ENCODE assay signal across 21 cellular contexts in the genomic region with DNA sequence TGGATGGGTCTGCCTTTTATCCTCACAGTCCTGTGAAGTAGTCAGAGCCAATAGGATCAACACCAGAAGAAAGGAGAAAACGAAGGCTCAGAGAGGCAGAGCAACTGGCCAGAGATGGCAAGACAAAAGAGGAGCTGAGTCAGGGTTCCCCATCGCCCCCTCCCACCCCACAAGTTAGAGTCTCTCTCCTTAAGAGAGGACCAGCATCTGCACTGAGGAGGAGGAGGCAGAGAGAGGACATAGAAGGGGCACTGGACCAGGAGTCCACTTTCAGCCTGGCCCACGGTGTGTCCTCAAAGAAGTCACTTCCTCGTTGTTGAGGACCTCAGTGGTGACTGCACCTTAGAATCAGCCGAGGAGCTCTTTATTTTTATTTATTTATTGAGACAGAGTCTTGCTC. TPM values are rescaled to one million over a fixed set of nuclear protein-coding genes. Genes with fewer than 3 reads are reported as not detected.
DNase-seq lines count a peak whose midpoint lies in the region; ATAC-seq and TF ChIP-seq lines count a peak whose summit lies in the region.
"Had no signal": no experiment of that assay in that cellular context is flagged by ENCODE, and none has a peak within 500 bp of the region (broad histone marks: within the 10 kb centered on the region; RNA-seq: fewer than 3 reads in every experiment).

No MANE protein-coding gene starts in this region.

- H3K4me3 ChIP-seq in CD8-positive, alpha-beta T cell (ENCODE audit: low read depth, low read length), result no peak overlapping the region
- H3K4me3 ChIP-seq: BLaER1, PC-9, upper lobe of left lung had no signal

- CTCF ChIA-PET in activated CD4-positive, alpha-beta memory T cell treated with anti-CD3 and anti-CD28 coated beads for 36 hours (lab: Charles Lee), result interaction anchor here (0.9 to 1.6 kb wide), 3 partner anchors 28 to 146 kb away, joined by 3 to 9 read pairs (median 3); no protein-coding TSS in a partner anchor
- CTCF ChIA-PET in activated CD4-positive, alpha-beta memory T cell treated with anti-CD3 and anti-CD28 coated beads, Interleukin-2, amount 10 ng/mL, durations not matched to agents 7 days and 5 days (lab: Charles Lee), result no interaction called here
- CTCF ChIA-PET in CD8-positive, alpha-beta T cell (lab: Charles Lee), result interaction anchor here (1.1 to 3.2 kb wide), 8 partner anchors 10 to 261 kb away, joined by 3 to 14 read pairs (median 4); no protein-coding TSS in a partner anchor
- CTCF ChIA-PET in MCF 10A (lab: Yijun Ruan, JAX) (interaction anchor here (1.3 kb wide), 1 partner anchor 9 kb away, joined by 4 read pairs; no protein-coding TSS in a partner anchor), RWPE1 (lab: Yijun Ruan, JAX) (interaction anchor here (0.5 to 0.7 kb wide), 5 partner anchors 9 to 32 kb away, joined by 3 to 4 read pairs (median 3); no protein-coding TSS in a partner anchor)

- no peak for ATAC-seq in CD8-positive, alpha-beta T cell
- ATAC-seq in activated naive CD8-positive, alpha-beta T cell treated with anti-CD3 and anti-CD28 coated beads, Interleukin-2, amount 10 ng/mL, durations not matched to agents 7 days and 5 days (ENCODE audit: low read depth), result no peak
- ATAC-seq: activated T-cell treated with anti-CD3 and anti-CD28 coated beads, Interleukin-2, amount 50 U/mL, for 4 hours; HepG2 had no signal

- intact Hi-C loops in activated CD4-positive, alpha-beta memory T cell treated with anti-CD3 and anti-CD28 coated beads for 36 hours (cut with micrococcal nuclease), result no loop called here
- intact Hi-C loops in CD8-positive, alpha-beta T cell (cut with DNase I, micrococcal nuclease), result no loop called here
- intact Hi-C loops in MCF 10A (cut with micrococcal nuclease), result no loop called here

- H3K4me3 Mint-ChIP-seq in activated CD4-positive, alpha-beta memory T cell treated with anti-CD3 and anti-CD28 coated beads for 36 hours, result no peak overlapping the region
- no peak overlapping the region for H3K4me3 Mint-ChIP-seq in activated CD4-positive, alpha-beta memory T cell treated with anti-CD3 and anti-CD28 coated beads, Interleukin-2, amount 10 ng/mL, durations not matched to agents 7 days and 5 days
- H3K4me3 Mint-ChIP-seq in CD8-positive, alpha-beta T cell, result peak overlapping the region; percentile 47
- peak overlapping the region; percentile 7 for H3K4me3 Mint-ChIP-seq in activated naive CD8-positive, alpha-beta T cell treated with anti-CD3 and anti-CD28 coated beads, Interleukin-2, amount 10 ng/mL, durations not matched to agents 7 days and 5 days
- H3K4me3 Mint-ChIP-seq in nephron progenitor cell (no peak overlapping the region), MCF 10A (ENCODE audit: unreplicated experiment) (no peak overlapping the region)
- H3K4me3 Mint-ChIP-seq: activated T-cell treated with anti-CD3 and anti-CD28 coated beads, Interleukin-2, amount 50 U/mL, for 4 hours; dendritic cell treated with granulocyte-macrophage colony-stimulating factor and Interleukin-4, amounts not matched to agents 40 ng/mL and 50 ng/mL, for 4 days had no signal

- peaks cover 30% of the 10 kb centered on the region for H3K36me3 Mint-ChIP-seq in activated CD4-positive, alpha-beta memory T cell treated with anti-CD3 and anti-CD28 coated beads for 36 hours
- H3K36me3 Mint-ChIP-seq in activated CD4-positive, alpha-beta memory T cell treated with anti-CD3 and anti-CD28 coated beads, Interleukin-2, amount 10 ng/mL, durations not matched to agents 7 days and 5 days (ENCODE audit: low read depth), result peaks cover 71% of the 10 kb centered on the region
- peaks cover 70% of the 10 kb centered on the region for H3K36me3 Mint-ChIP-seq in CD8-positive, alpha-beta T cell
- peaks cover 43% of the 10 kb centered on the region for H3K36me3 Mint-ChIP-seq in activated naive CD8-positive, alpha-beta T cell treated with anti-CD3 and anti-CD28 coated beads, Interleukin-2, amount 10 ng/mL, durations not matched to agents 7 days and 5 days
- H3K36me3 Mint-ChIP-seq in nephron progenitor cell (ENCODE audit: low read depth) (peaks cover 8% of the 10 kb centered on the region), MCF 10A (ENCODE audit: insufficient read depth, unreplicated experiment) (no peaks in the 10 kb centered on the region)

- peaks cover 96% of the 10 kb centered on the region for H3K4me1 ChIP-seq in CD8-positive, alpha-beta T cell (ENCODE audit: insufficient read depth, low read length)

- no peaks in the 10 kb centered on the region for H3K27me3 Mint-ChIP-seq in activated CD4-positive, alpha-beta memory T cell treated with anti-CD3 and anti-CD28 coated beads for 36 hours
- H3K27me3 Mint-ChIP-seq in activated CD4-positive, alpha-beta memory T cell treated with anti-CD3 and anti-CD28 coated beads, Interleukin-2, amount 10 ng/mL, durations not matched to agents 7 days and 5 days, result no peaks in the 10 kb centered on the region
- no peaks in the 10 kb centered on the region for H3K27me3 Mint-ChIP-seq in CD8-positive, alpha-beta T cell (ENCODE audit: low read depth)
- H3K27me3 Mint-ChIP-seq in activated naive CD8-positive, alpha-beta T cell treated with anti-CD3 and anti-CD28 coated beads, Interleukin-2, amount 10 ng/mL, durations not matched to agents 7 days and 5 days, result no peaks in the 10 kb centered on the region
- peaks cover 7% of the 10 kb centered on the region for H3K27me3 Mint-ChIP-seq in nephron progenitor cell (ENCODE audit: low read depth, poor library complexity)
- H3K27me3 Mint-ChIP-seq in MCF 10A (ENCODE audit: insufficient read depth, unreplicated experiment), result no peaks in the 10 kb centered on the region

- H3K27ac Mint-ChIP-seq in activated CD4-positive, alpha-beta memory T cell treated with anti-CD3 and anti-CD28 coated beads for 36 hours, result peak overlapping the region; percentile 84
- no peak overlapping the region for H3K27ac Mint-ChIP-seq in activated CD4-positive, alpha-beta memory T cell treated with anti-CD3 and anti-CD28 coated beads, Interleukin-2, amount 10 ng/mL, durations not matched to agents 7 days and 5 days
- H3K27ac Mint-ChIP-seq in CD8-positive, alpha-beta T cell, result peak overlapping the region; percentile 85
- peak overlapping the region; percentile 50 for H3K27ac Mint-ChIP-seq in activated naive CD8-positive, alpha-beta T cell treated with anti-CD3 and anti-CD28 coated beads, Interleukin-2, amount 10 ng/mL, durations not matched to agents 7 days and 5 days
- H3K27ac Mint-ChIP-seq in nephron progenitor cell (peak overlapping the region; percentile 81), MCF 10A (ENCODE audit: low read depth, unreplicated experiment) (no peak overlapping the region)
- H3K27ac Mint-ChIP-seq: dendritic cell treated with granulocyte-macrophage colony-stimulating factor and Interleukin-4, amounts not matched to agents 40 ng/mL and 50 ng/mL, for 4 days had no signal

- H3K27me3 ChIP-seq in CD8-positive, alpha-beta T cell (ENCODE audit: insufficient read depth, low read length), result no peaks in the 10 kb centered on the region
- H3K27me3 ChIP-seq: BLaER1, upper lobe of left lung had no signal

- POLR2A ChIA-PET in activated CD4-positive, alpha-beta memory T cell treated with anti-CD3 and anti-CD28 coated beads for 36 hours (lab: Charles Lee), result interaction anchor here (0.6 kb wide), 1 partner anchor 144 kb away, joined by 4 read pairs; no protein-coding TSS in a partner anchor
- POLR2A ChIA-PET in activated CD4-positive, alpha-beta memory T cell treated with anti-CD3 and anti-CD28 coated beads, Interleukin-2, amount 10 ng/mL, durations not matched to agents 7 days and 5 days (lab: Charles Lee), result interaction anchor here (0.9 to 1.4 kb wide), 2 partner anchors 9 to 15 kb away, joined by 3 read pairs; no protein-coding TSS in a partner anchor
- POLR2A ChIA-PET in CD8-positive, alpha-beta T cell (lab: Charles Lee), result interaction anchor here (0.8 to 2.5 kb wide), 6 partner anchors 9 to 142 kb away, joined by 3 to 8 read pairs (median 4); partner anchors contain the start of gene ASCC1
- POLR2A ChIA-PET in activated naive CD8-positive, alpha-beta T cell treated with anti-CD3 and anti-CD28 coated beads, Interleukin-2, amount 10 ng/mL, durations not matched to agents 7 days and 5 days (lab: Charles Lee), result interaction anchor here (2.0 to 2.4 kb wide), 2 partner anchors 9 to 13 kb away, joined by 5 to 9 read pairs; no protein-coding TSS in a partner anchor
- POLR2A ChIA-PET in MCF 10A (lab: Yijun Ruan, JAX), result no interaction called here
- POLR2A ChIA-PET in RWPE1 (lab: Yijun Ruan, JAX; ENCODE audit: low non-redundant PET), result no interaction called here

- peaks cover 40% of the 10 kb centered on the region for H3K36me3 ChIP-seq in CD8-positive, alpha-beta T cell (ENCODE audit: insufficient read depth, low read length)
- H3K36me3 ChIP-seq: BLaER1, upper lobe of left lung had no signal

- DNase-seq in activated CD4-positive, alpha-beta memory T cell treated with anti-CD3 and anti-CD28 coated beads for 36 hours, result no peak
- no peak for DNase-seq in activated CD4-positive, alpha-beta memory T cell treated with anti-CD3 and anti-CD28 coated beads, Interleukin-2, amount 10 ng/mL, durations not matched to agents 7 days and 5 days
- peak in 1 of 7 experiments; percentile 15 for DNase-seq in CD8-positive, alpha-beta T cell
- no peak for DNase-seq in activated naive CD8-positive, alpha-beta T cell treated with anti-CD3 and anti-CD28 coated beads, Interleukin-2, amount 10 ng/mL, durations not matched to agents 7 days and 5 days
- DNase-seq in nephron progenitor cell (no peak), MCF 10A (ENCODE audit: unreplicated experiment) (no peak), RWPE1 (ENCODE audit: low spot score) (no peak)
- DNase-seq in stimulated activated naive CD4-positive, alpha-beta T cell (lab: John Stamatoyannopoulos, UW), result no peak
- DNase-seq: activated T-cell treated with anti-CD3 and anti-CD28 coated beads, Interleukin-2, amount 50 U/mL, for 4 hours; amniotic stem cell; DMS 273 treated with DMSO at 0.1 percent for 48 hours; GOT3; NCI-H1092 treated with DMSO at 0.1 percent for 48 hours; SHP77 treated with DMSO at 0.1 percent for 48 hours; stimulated activated CD4-positive, alpha-beta T cell treated with anti-CD3 and anti-CD28 coated beads, Interleukin-4, amount 100 ng/mL, for 24 hours; upper lobe of left lung had no signal

- H3K27ac ChIP-seq in CD8-positive, alpha-beta T cell (ENCODE audit: low read depth, low read length), result no peak overlapping the region
- H3K27ac ChIP-seq in RWPE1, result no peak overlapping the region
- H3K27ac ChIP-seq: BLaER1, HL-60, PC-9, upper lobe of left lung had no signal

- no peaks in the 10 kb centered on the region for H3K9me3 ChIP-seq in CD8-positive, alpha-beta T cell (ENCODE audit: low read length)
- H3K9me3 ChIP-seq: BLaER1, upper lobe of left lung had no signal

- no peak for TF ChIP-seq CTCF in CD8-positive, alpha-beta T cell (IDR thresholded peaks at IDR 0.05)
- TF ChIP-seq CTCF in nephron progenitor cell (IDR thresholded peaks at IDR 0.05) (no peak), MCF 10A (IDR thresholded peaks at IDR 0.05; ENCODE audit: unreplicated experiment) (no peak), RWPE1 (conservative IDR thresholded peaks at IDR 0.05; ENCODE audit: low read depth) (no peak)

- BruUV-seq in MCF 10A (replicated peaks; lab: Mats Ljungman, UMichigan), result no TSS peak

- H3K4me1 Mint-ChIP-seq in activated CD4-positive, alpha-beta memory T cell treated with anti-CD3 and anti-CD28 coated beads for 36 hours (ENCODE audit: low read depth), result peaks cover 74% of the 10 kb centered on the region
- peaks cover 51% of the 10 kb centered on the region for H3K4me1 Mint-ChIP-seq in activated CD4-positive, alpha-beta memory T cell treated with anti-CD3 and anti-CD28 coated beads, Interleukin-2, amount 10 ng/mL, durations not matched to agents 7 days and 5 days
- peaks cover 92% of the 10 kb centered on the region for H3K4me1 Mint-ChIP-seq in CD8-positive, alpha-beta T cell (ENCODE audit: low read depth)
- H3K4me1 Mint-ChIP-seq in activated naive CD8-positive, alpha-beta T cell treated with anti-CD3 and anti-CD28 coated beads, Interleukin-2, amount 10 ng/mL, durations not matched to agents 7 days and 5 days, result peaks cover 59% of the 10 kb centered on the region
- H3K4me1 Mint-ChIP-seq in nephron progenitor cell (peaks cover 73% of the 10 kb centered on the region), MCF 10A (ENCODE audit: insufficient read depth, unreplicated experiment) (no peaks in the 10 kb centered on the region)

- no peaks in the 10 kb centered on the region for H3K9me3 Mint-ChIP-seq in activated CD4-positive, alpha-beta memory T cell treated with anti-CD3 and anti-CD28 coated beads for 36 hours
- H3K9me3 Mint-ChIP-seq in activated CD4-positive, alpha-beta memory T cell treated with anti-CD3 and anti-CD28 coated beads, Interleukin-2, amount 10 ng/mL, durations not matched to agents 7 days and 5 days, result no peaks in the 10 kb centered on the region
- no peaks in the 10 kb centered on the region for H3K9me3 Mint-ChIP-seq in CD8-positive, alpha-beta T cell
- H3K9me3 Mint-ChIP-seq in activated naive CD8-positive, alpha-beta T cell treated with anti-CD3 and anti-CD28 coated beads, Interleukin-2, amount 10 ng/mL, durations not matched to agents 7 days and 5 days, result no peaks in the 10 kb centered on the region
- no peaks in the 10 kb centered on the region for H3K9me3 Mint-ChIP-seq in nephron progenitor cell
- no peaks in the 10 kb centered on the region for H3K9me3 Mint-ChIP-seq in MCF 10A (ENCODE audit: unreplicated experiment)
- H3K9me3 Mint-ChIP-seq: activated T-cell treated with anti-CD3 and anti-CD28 coated beads, Interleukin-2, amount 50 U/mL, for 4 hours; dendritic cell treated with granulocyte-macrophage colony-stimulating factor and Interleukin-4, amounts not matched to agents 40 ng/mL and 50 ng/mL, for 4 days had no signal

RNA-seq across cellular contexts. Expression of gene SPOCK2, which starts 11.6 kb away (rescaled TPM):
- 100 to 1,000 TPM; 216 to 218 TPM for total RNA-seq in activated CD4-positive, alpha-beta memory T cell treated with anti-CD3 and anti-CD28 coated beads for 36 hours
- total RNA-seq in activated CD4-positive, alpha-beta memory T cell treated with anti-CD3 and anti-CD28 coated beads, Interleukin-2, amount 10 ng/mL, durations not matched to agents 7 days and 5 days, result 100 to 1,000 TPM; 418 to 420 TPM
- 100 to 1,000 TPM; 909 to 922 TPM for total RNA-seq in CD8-positive, alpha-beta T cell
- total RNA-seq in activated naive CD8-positive, alpha-beta T cell treated with anti-CD3 and anti-CD28 coated beads, Interleukin-2, amount 10 ng/mL, durations not matched to agents 7 days and 5 days, result 100 to 1,000 TPM; 370 to 371 TPM
- total RNA-seq in MCF 10A (2022), result 1.2 and 1.3 TPM in 2 replicates

Comparison
In these comparisons a context has a peak if more than half of its experiments do, and no peak if none do; other contexts are left out.
1. H3K27ac Mint-ChIP-seq: peak in activated CD4-positive, alpha-beta memory T cell treated with anti-CD3 and anti-CD28 coated beads for 36 hours (single experiment), CD8-positive, alpha-beta T cell (single experiment), activated naive CD8-positive, alpha-beta T cell treated with anti-CD3 and anti-CD28 coated beads, Interleukin-2, amount 10 ng/mL, durations not matched to agents 7 days and 5 days (single experiment) and nephron progenitor cell (single experiment); none in activated CD4-positive, alpha-beta memory T cell treated with anti-CD3 and anti-CD28 coated beads, Interleukin-2, amount 10 ng/mL, durations not matched to agents 7 days and 5 days (single experiment) and MCF 10A (single experiment).
2. H3K4me3 Mint-ChIP-seq: peak in CD8-positive, alpha-beta T cell (single experiment) and activated naive CD8-positive, alpha-beta T cell treated with anti-CD3 and anti-CD28 coated beads, Interleukin-2, amount 10 ng/mL, durations not matched to agents 7 days and 5 days (single experiment); none in activated CD4-positive, alpha-beta memory T cell treated with anti-CD3 and anti-CD28 coated beads for 36 hours (single experiment), activated CD4-positive, alpha-beta memory T cell treated with anti-CD3 and anti-CD28 coated beads, Interleukin-2, amount 10 ng/mL, durations not matched to agents 7 days and 5 days (single experiment), nephron progenitor cell (single experiment) and MCF 10A (single experiment).
3. RNA of gene SPOCK2, which starts 11.6 kb away (total RNA-seq): 909 to 922 TPM in CD8-positive, alpha-beta T cell, 418 to 420 TPM in activated CD4-positive, alpha-beta memory T cell treated with anti-CD3 and anti-CD28 coated beads, Interleukin-2, amount 10 ng/mL, durations not matched to agents 7 days and 5 days, 370 to 371 TPM in activated naive CD8-positive, alpha-beta T cell treated with anti-CD3 and anti-CD28 coated beads, Interleukin-2, amount 10 ng/mL, durations not matched to agents 7 days and 5 days and 216 to 218 TPM in activated CD4-positive, alpha-beta memory T cell treated with anti-CD3 and anti-CD28 coated beads for 36 hours; 1.2 to 1.3 TPM in MCF 10A; every median in the first group is over 10 times any median in the second.
4. POLR2A ChIA-PET loops: an anchor here in activated CD4-positive, alpha-beta memory T cell treated with anti-CD3 and anti-CD28 coated beads for 36 hours (0.6 kb wide), activated CD4-positive, alpha-beta memory T cell treated with anti-CD3 and anti-CD28 coated beads, Interleukin-2, amount 10 ng/mL, durations not matched to agents 7 days and 5 days (0.9 to 1.4 kb wide), CD8-positive, alpha-beta T cell (0.8 to 2.5 kb wide) and activated naive CD8-positive, alpha-beta T cell treated with anti-CD3 and anti-CD28 coated beads, Interleukin-2, amount 10 ng/mL, durations not matched to agents 7 days and 5 days (2.0 to 2.4 kb wide); none called in MCF 10A and RWPE1.